In the genomic region with DNA sequence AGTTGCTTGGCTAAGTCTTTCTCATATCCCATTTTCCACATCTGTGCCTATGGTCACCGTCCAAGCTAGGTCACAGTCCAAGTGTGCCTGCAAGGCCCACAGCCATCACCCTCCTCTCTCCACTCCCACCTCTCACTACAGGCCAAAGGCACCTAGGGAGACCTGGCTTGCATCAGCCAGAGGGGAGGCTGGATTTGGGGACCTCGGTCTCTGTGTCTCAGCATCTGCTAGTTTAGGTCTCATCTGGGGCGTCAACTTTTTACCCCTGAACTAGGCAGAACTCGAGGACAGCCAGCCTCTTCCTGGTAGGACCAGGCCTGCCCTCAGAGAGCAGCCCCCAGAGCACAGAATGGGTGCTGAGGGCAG, we compare ENCODE assay signal across 24 cellular contexts.
"Had no signal": no experiment of that assay in that cellular context is flagged by ENCODE, and none has a peak within 500 bp of the region (broad histone marks: within the 10 kb centered on the region; RNA-seq: fewer than 3 reads in every experiment).

No MANE protein-coding gene starts in this region.

- H3K4me3 ChIP-seq: gastroesophageal sphincter, hepatocyte, lower lobe of right lung, thoracic aorta had no signal

- H3K27ac ChIP-seq: brain microvascular endothelial cell, gastroesophageal sphincter, hepatocyte, lower lobe of right lung, neutrophil, thoracic aorta had no signal

- H3K4me3 Mint-ChIP-seq: activated CD4-positive, alpha-beta memory T cell treated with anti-CD3 and anti-CD28 coated beads, Interleukin-2, amount 10 ng/mL, durations not matched to agents 7 days and 5 days; activated CD4-positive, alpha-beta T cell treated with anti-CD3 and anti-CD28 coated beads, Interleukin-2, amount 10 ng/mL, durations not matched to agents 24 days and 14 days; natural killer cell treated with Interleukin-12 subunit alpha and Interleukin-12 subunit beta and Interleukin-15 and Interleukin-18, amount 100 ng/mL, for 72 hours; stimulated activated effector memory CD8-positive, alpha-beta T cell treated with anti-CD3 and anti-CD28 coated beads, Interleukin-12 subunit alpha, Interleukin-12 subunit beta, amount 100 ng/mL, for 72 hours; stimulated activated naive CD8-positive, alpha-beta T cell treated with anti-CD3 and anti-CD28 coated beads, Interleukin-15, Interleukin-2, amounts not matched to agents 100 ng/mL and 50 ng/mL, for 24 hours; T-helper 17 cell had no signal

- H3K27me3 Mint-ChIP-seq: activated CD4-positive, alpha-beta memory T cell treated with anti-CD3 and anti-CD28 coated beads, Interleukin-2, amount 10 ng/mL, durations not matched to agents 7 days and 5 days; activated CD4-positive, alpha-beta T cell treated with anti-CD3 and anti-CD28 coated beads, Interleukin-2, amount 10 ng/mL, durations not matched to agents 24 days and 14 days; natural killer cell treated with Interleukin-12 subunit alpha and Interleukin-12 subunit beta and Interleukin-15 and Interleukin-18, amount 100 ng/mL, for 72 hours had no signal

- H3K79me2 ChIP-seq: hepatocyte had no signal

- H3K27me3 ChIP-seq: brain microvascular endothelial cell, gastroesophageal sphincter, hepatocyte, neutrophil had no signal

- H3K4me2 ChIP-seq: hepatocyte had no signal

- H2AFZ ChIP-seq: hepatocyte had no signal

- H3K36me3 Mint-ChIP-seq: natural killer cell treated with Interleukin-12 subunit alpha and Interleukin-12 subunit beta and Interleukin-15 and Interleukin-18, amount 100 ng/mL, for 72 hours; stimulated activated effector memory CD8-positive, alpha-beta T cell treated with anti-CD3 and anti-CD28 coated beads, Interleukin-12 subunit alpha, Interleukin-12 subunit beta, amount 100 ng/mL, for 72 hours had no signal

- H3K9me3 Mint-ChIP-seq: activated CD4-positive, alpha-beta memory T cell treated with anti-CD3 and anti-CD28 coated beads, Interleukin-2, amount 10 ng/mL, durations not matched to agents 7 days and 5 days; activated CD4-positive, alpha-beta T cell treated with anti-CD3 and anti-CD28 coated beads, Interleukin-2, amount 10 ng/mL, durations not matched to agents 24 days and 14 days; natural killer cell treated with Interleukin-12 subunit alpha and Interleukin-12 subunit beta and Interleukin-15 and Interleukin-18, amount 100 ng/mL, for 72 hours; stimulated activated effector memory CD8-positive, alpha-beta T cell treated with anti-CD3 and anti-CD28 coated beads, Interleukin-12 subunit alpha, Interleukin-12 subunit beta, amount 100 ng/mL, for 72 hours; stimulated activated naive CD8-positive, alpha-beta T cell treated with anti-CD3 and anti-CD28 coated beads, Interleukin-15, Interleukin-2, amounts not matched to agents 100 ng/mL and 50 ng/mL, for 24 hours had no signal

- ATAC-seq: gastroesophageal sphincter; lower lobe of right lung; natural killer cell treated with Interleukin-12 subunit alpha and Interleukin-12 subunit beta and Interleukin-15 and Interleukin-18, amount 100 ng/mL, for 72 hours; sciatic nerve; stimulated activated effector memory CD8-positive, alpha-beta T cell treated with anti-CD3 and anti-CD28 coated beads, Interleukin-12 subunit alpha, Interleukin-12 subunit beta, amount 100 ng/mL, for 72 hours; T-helper 17 cell had no signal

- DNase-seq: activated CD4-positive, alpha-beta memory T cell treated with anti-CD3 and anti-CD28 coated beads, Interleukin-2, amount 10 ng/mL, durations not matched to agents 7 days and 5 days; activated CD4-positive, alpha-beta T cell treated with anti-CD3 and anti-CD28 coated beads, Interleukin-2, amount 10 ng/mL, durations not matched to agents 24 days and 14 days; activated CD4-positive, CD25-positive, alpha-beta regulatory T cell treated with anti-CD3 and anti-CD28 coated beads, Interleukin-2, amount 50 U/mL, for 72 hours; activated gamma-delta T cell treated with Interleukin-2 at 50 U/mL for 16 hours; activated naive CD4-positive, alpha-beta T cell treated with anti-CD3 and anti-CD28 coated beads, Interleukin-2, amount 50 U/mL, for 16 hours; amniotic stem cell; brain microvascular endothelial cell; central memory CD4-positive, alpha-beta T cell; lower lobe of right lung; mesendoderm; small intestine; stimulated activated CD4-positive, alpha-beta T cell treated with anti-CD3 and anti-CD28 coated beads, Interleukin-4, amount 100 ng/mL, for 24 hours; T-helper 17 cell; T1000; trophoblast cell had no signal

- H3K4me1 ChIP-seq: gastroesophageal sphincter, lower lobe of right lung had no signal

- H3K9me3 ChIP-seq: gastroesophageal sphincter, lower lobe of right lung, neutrophil, thoracic aorta had no signal

- H3K36me3 ChIP-seq: thoracic aorta had no signal

- H3K4me1 Mint-ChIP-seq: activated CD4-positive, alpha-beta memory T cell treated with anti-CD3 and anti-CD28 coated beads, Interleukin-2, amount 10 ng/mL, durations not matched to agents 7 days and 5 days had no signal

- H3K27ac Mint-ChIP-seq: activated CD4-positive, alpha-beta memory T cell treated with anti-CD3 and anti-CD28 coated beads, Interleukin-2, amount 10 ng/mL, durations not matched to agents 7 days and 5 days; activated CD4-positive, alpha-beta T cell treated with anti-CD3 and anti-CD28 coated beads, Interleukin-2, amount 10 ng/mL, durations not matched to agents 24 days and 14 days; natural killer cell treated with Interleukin-12 subunit alpha and Interleukin-12 subunit beta and Interleukin-15 and Interleukin-18, amount 100 ng/mL, for 72 hours; progenitor cell of endocrine pancreas; stimulated activated effector memory CD8-positive, alpha-beta T cell treated with anti-CD3 and anti-CD28 coated beads, Interleukin-12 subunit alpha, Interleukin-12 subunit beta, amount 100 ng/mL, for 72 hours; stimulated activated naive CD8-positive, alpha-beta T cell treated with anti-CD3 and anti-CD28 coated beads, Interleukin-15, Interleukin-2, amounts not matched to agents 100 ng/mL and 50 ng/mL, for 24 hours; T-helper 17 cell had no signal
